ENCODE assay signal across 20 cellular contexts in the genomic region with DNA sequence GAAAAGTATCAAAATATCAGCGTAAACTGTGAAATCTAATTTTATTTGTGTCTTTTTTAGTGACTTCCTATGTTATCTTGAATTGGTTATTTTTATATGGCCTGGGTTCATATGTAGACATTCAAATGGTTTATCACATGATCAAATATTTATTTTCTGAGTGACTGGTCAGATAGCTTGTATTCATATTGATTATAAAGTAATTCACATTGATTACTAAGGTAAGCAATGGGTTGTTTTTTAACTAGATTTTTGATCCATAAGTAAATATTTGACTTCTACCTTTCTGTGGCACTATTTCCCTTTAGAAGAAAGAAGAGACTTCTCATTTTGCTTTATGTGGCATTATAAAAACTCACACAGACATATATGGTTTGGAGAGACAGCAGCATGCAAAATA.
DNase-seq lines count a peak whose midpoint lies in the region; ATAC-seq and TF ChIP-seq lines count a peak whose summit lies in the region.
"Had no signal": no experiment of that assay in that cellular context is flagged by ENCODE, and none has a peak within 500 bp of the region (broad histone marks: within the 10 kb centered on the region; RNA-seq: fewer than 3 reads in every experiment).

No MANE protein-coding gene starts in this region.

- no peaks in the 10 kb centered on the region for H3K27me3 ChIP-seq in ascending aorta
- no peaks in the 10 kb centered on the region for H3K27me3 ChIP-seq in tibial artery
- H3K27me3 ChIP-seq: adrenal gland, testis had no signal

- ATAC-seq in memory B cell (ENCODE audit: low read depth) = no peak
- ATAC-seq in HG03442 (IDR thresholded peaks at IDR 0.05; ENCODE audit: unreplicated experiment) = no peak
- ATAC-seq: effector memory CD8-positive, alpha-beta T cell had no signal

- peak overlapping the region; percentile 69 for H3K27ac Mint-ChIP-seq in memory B cell
- H3K27ac Mint-ChIP-seq: effector memory CD8-positive, alpha-beta T cell; H9 had no signal

- TF ChIP-seq CTCF in ascending aorta (IDR thresholded peaks at IDR 0.05) = no peak
- TF ChIP-seq CTCF in tibial artery (IDR thresholded peaks at IDR 0.05) = no peak

- H3K9me3 Mint-ChIP-seq in memory B cell = no peaks in the 10 kb centered on the region
- H3K9me3 Mint-ChIP-seq: H9 had no signal

- no peak overlapping the region for H3K4me3 Mint-ChIP-seq in memory B cell
- H3K4me3 Mint-ChIP-seq: effector memory CD8-positive, alpha-beta T cell; H9 had no signal

- H3K27ac ChIP-seq in ascending aorta = peak overlapping the region; percentile 62 to 68
- H3K27ac ChIP-seq in tibial artery = peak overlapping the region; percentile 51 to 56
- H3K27ac ChIP-seq: 22Rv1, C4-2B had no signal

- intact Hi-C loops in ascending aorta (cut with DNase I) = loop anchor here (10.0 kb wide), 1 partner anchor 1317 kb away; no protein-coding TSS in a partner anchor
- intact Hi-C loops in tibial artery (cut with DNase I; ENCODE audit: low total_unique reads) = loop anchor here (10.0 kb wide), 1 partner anchor 77 kb away; no protein-coding TSS in a partner anchor

- H3K36me3 Mint-ChIP-seq in memory B cell = peaks cover 1% of the 10 kb centered on the region

- H3K36me3 ChIP-seq in ascending aorta = no peaks in the 10 kb centered on the region
- H3K36me3 ChIP-seq in tibial artery = no peaks in the 10 kb centered on the region
- H3K36me3 ChIP-seq: adrenal gland had no signal

- H3K4me1 Mint-ChIP-seq in memory B cell = peaks cover 24% of the 10 kb centered on the region

- H3K4me1 ChIP-seq in ascending aorta (peaks cover 4 to 29% of the 10 kb centered on the region in 2 donors), tibial artery (peaks cover 0 to 40% (median 11%) of the 10 kb centered on the region in 4 donors)

- H3K4me3 ChIP-seq in ascending aorta (no peak overlapping the region), tibial artery (no peak overlapping the region)
- H3K4me3 ChIP-seq: adrenal gland, testis had no signal

- H3K27me3 Mint-ChIP-seq in memory B cell = no peaks in the 10 kb centered on the region

- peak; percentile 34 for DNase-seq in NCI-H146 treated with DMSO at 0.1 percent for 48 hours (lab: John Stamatoyannopoulos, UW; ENCODE audit: unreplicated experiment)
- DNase-seq in NCI-H146 (lab: John Stamatoyannopoulos, UW) = no peak
- no peak for DNase-seq in ascending aorta (ENCODE audit: low spot score in 2 of 2)
- DNase-seq in memory B cell (ENCODE audit: low spot score in 2 of 2) = no peak
- no peak for DNase-seq in tibial artery
- no peak for DNase-seq in COLO668 (lab: John Stamatoyannopoulos, UW; ENCODE audit: unreplicated experiment)
- no peak for DNase-seq in occipital lobe (lab: John Stamatoyannopoulos, UW)
- DNase-seq: activated CD8-positive, alpha-beta memory T cell treated with anti-CD3 and anti-CD28 coated beads, Interleukin-2, amount 50 U/mL, for 48 hours; activated effector memory CD4-positive, alpha-beta T cell treated with anti-CD3 and anti-CD28 coated beads, Interleukin-2, amount 50 U/mL, for 16 hours; adrenal gland; DMS 273 treated with DMSO at 0.1 percent for 48 hours; effector memory CD8-positive, alpha-beta T cell; H9; NCI-H1105; SHP77; T-helper 1 cell; testis had no signal

- H3K9me3 ChIP-seq in ascending aorta = no peaks in the 10 kb centered on the region
- no peaks in the 10 kb centered on the region for H3K9me3 ChIP-seq in tibial artery
- H3K9me3 ChIP-seq: adrenal gland, testis had no signal
